In the genomic region with DNA sequence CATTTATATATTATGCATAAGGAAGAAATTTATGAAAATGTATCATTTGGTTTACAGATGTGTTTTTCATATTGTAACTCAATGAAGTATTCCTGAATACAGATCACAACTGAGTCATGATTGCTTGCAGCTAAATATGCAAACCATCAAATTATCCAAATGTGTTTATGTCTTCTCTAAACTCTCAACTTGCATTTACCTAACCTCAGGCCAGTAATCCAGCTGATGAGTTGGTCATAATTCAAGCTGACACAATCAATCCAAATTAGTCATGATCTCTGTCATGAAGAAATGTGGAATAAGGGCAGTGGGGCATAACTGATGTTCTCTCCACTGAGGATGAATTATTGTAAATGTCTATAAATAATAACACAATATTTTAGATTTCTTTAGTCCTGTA, we compare ENCODE assay signal across 24 cellular contexts.
"Had no signal": no experiment of that assay in that cellular context is flagged by ENCODE, and none has a peak within 500 bp of the region (broad histone marks: within the 10 kb centered on the region; RNA-seq: fewer than 3 reads in every experiment).

No MANE protein-coding gene starts in this region.

- DNase-seq: activated CD4-positive, alpha-beta T cell treated with anti-CD3 and anti-CD28 coated beads, Interleukin-2, amount 10 ng/mL, durations not matched to agents 24 days and 14 days; activated CD4-positive, alpha-beta T cell treated with anti-CD3 and anti-CD28 coated beads, Interleukin-2, amount 50 U/mL, for 4 hours; activated CD8-positive, alpha-beta T cell treated with anti-CD3 and anti-CD28 coated beads, Interleukin-2, amount 10 ng/mL, durations not matched to agents 7 days and 5 days; activated gamma-delta T cell treated with Interleukin-2 at 50 U/mL for 16 hours; activated naive CD4-positive, alpha-beta T cell treated with anti-CD3 and anti-CD28 coated beads for 36 hours; activated T-cell treated with anti-CD3 and anti-CD28 coated beads, Interleukin-2, amount 50 U/mL, for 24 hours; adrenal gland; body of pancreas; central memory CD4-positive, alpha-beta T cell; NCI-H1105; NCI-H1417 treated with DMSO at 0.1 percent for 48 hours; NCI-H187 treated with DMSO at 0.1 percent for 48 hours; NCI-H2081; NCI-H2171 treated with DMSO at 0.1 percent for 48 hours; NCI-H2227 treated with DMSO at 0.1 percent for 48 hours; NCI-H446; NCI-H510A treated with DMSO at 0.1 percent for 48 hours; NCI-H69; PC-3; Peyer's patch; RPMI8226; SHP77 treated with DMSO at 0.1 percent for 48 hours had no signal

- H3K27me3 ChIP-seq: adrenal gland, body of pancreas, Peyer's patch, SJSA1 had no signal

- H3K9ac ChIP-seq: KMS-11 had no signal

- H3K4me2 ChIP-seq: KMS-11 had no signal

- H3K27ac ChIP-seq: adrenal gland, body of pancreas, KMS-11, Peyer's patch, SJSA1 had no signal

- H3K9me3 ChIP-seq: adrenal gland, body of pancreas, SJSA1 had no signal

- H3K36me3 ChIP-seq: adrenal gland, Peyer's patch, SJSA1 had no signal

- H3K4me1 ChIP-seq: adrenal gland, body of pancreas, Peyer's patch, SJSA1 had no signal

- H3K4me3 ChIP-seq: adrenal gland, body of pancreas, Peyer's patch, SJSA1 had no signal
